ENCODE assay signal across 7 cellular contexts in the genomic region with DNA sequence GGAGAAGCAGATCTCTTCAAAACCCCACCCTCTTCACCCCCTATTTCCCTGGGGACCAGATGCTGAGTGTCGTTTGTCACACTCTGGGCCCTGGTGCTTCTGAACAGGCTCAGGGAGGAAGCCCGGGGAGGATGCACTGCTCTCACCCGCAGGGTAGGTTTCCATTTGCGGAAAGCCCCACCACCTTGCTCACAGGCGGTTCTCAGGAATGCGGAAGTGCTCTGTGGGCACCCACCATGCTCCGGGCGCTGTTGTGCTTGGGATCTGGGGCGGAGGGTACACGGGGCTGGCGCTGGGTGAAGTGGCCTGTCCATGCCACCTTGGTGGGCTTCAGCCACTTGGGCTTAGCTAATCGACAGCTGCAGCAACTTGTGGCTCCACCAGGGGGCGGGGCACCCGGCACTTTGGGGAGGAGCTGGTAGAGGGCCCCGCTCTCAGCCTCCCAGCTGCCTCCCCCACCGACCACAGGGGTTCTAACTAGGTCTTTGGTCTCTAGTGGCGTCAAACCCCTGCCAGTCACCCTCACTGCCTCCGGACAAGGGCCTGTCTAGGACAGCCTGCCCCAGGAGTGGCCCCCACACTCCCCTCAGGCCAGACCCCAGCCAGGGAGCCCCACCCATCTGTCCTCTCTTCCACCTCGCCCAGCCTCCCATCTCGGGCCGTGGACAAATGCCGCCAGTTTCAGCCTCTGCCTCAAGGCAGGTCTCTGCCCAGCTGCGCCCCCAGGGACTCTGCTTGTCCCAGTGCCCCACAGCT. TPM values are rescaled to one million over a fixed set of nuclear protein-coding genes. Genes with fewer than 3 reads are reported as not detected.
DNase-seq lines count a peak whose midpoint lies in the region; ATAC-seq and TF ChIP-seq lines count a peak whose summit lies in the region.

No MANE protein-coding gene starts in this region.

- TF ChIP-seq CTCF in HFFc6 (IDR thresholded peaks at IDR 0.05): peak; percentile 84

- H3K36me3 Mint-ChIP-seq in HFFc6 (ENCODE audit: low read depth): no peaks in the 10 kb centered on the region
- H3K36me3 Mint-ChIP-seq in activated CD4-positive, alpha-beta T cell treated with anti-CD3 and anti-CD28 coated beads, Interleukin-2, amount 10 ng/mL, durations not matched to agents 24 days and 14 days (ENCODE audit: low read depth): peaks cover 28% of the 10 kb centered on the region

- H3K9ac ChIP-seq in duodenal mucosa (ENCODE audit: low read depth in 1 of 2, low read length in 2 of 2) (peak overlapping the region; percentile 74 to 78), mucosa of stomach (ENCODE audit: low read length) (peak overlapping the region; percentile 75)

- DNase-seq in HFFc6: peak; percentile 9
- peak; percentile 18 for DNase-seq in NCI-H1092 (lab: John Stamatoyannopoulos, UW)
- DNase-seq in activated CD4-positive, alpha-beta T cell treated with anti-CD3 and anti-CD28 coated beads, Interleukin-2, amount 10 ng/mL, durations not matched to agents 24 days and 14 days: peak; percentile 96
- peak; percentile 67 for DNase-seq in stimulated activated CD8-positive, alpha-beta memory T cell treated with anti-CD3 and anti-CD28 coated beads, Interleukin-7, amount 100 ng/mL, for 24 hours (ENCODE audit: low read depth)

- H3K9me3 Mint-ChIP-seq in HFFc6: no peaks in the 10 kb centered on the region
- no peaks in the 10 kb centered on the region for H3K9me3 Mint-ChIP-seq in activated CD4-positive, alpha-beta T cell treated with anti-CD3 and anti-CD28 coated beads, Interleukin-2, amount 10 ng/mL, durations not matched to agents 24 days and 14 days

- intact Hi-C loops in activated CD4-positive, alpha-beta T cell treated with anti-CD3 and anti-CD28 coated beads, Interleukin-2, amount 10 ng/mL, durations not matched to agents 24 days and 14 days (cut with micrococcal nuclease): loop anchor here (1.0 kb wide), 2 partner anchors 8 to 16 kb away; a partner anchor contains a TSS

- H3K9me3 ChIP-seq in duodenal mucosa (ENCODE audit: control insufficient read depth in 1 of 2, low read length in 2 of 2) (no peaks in the 10 kb centered on the region), mucosa of stomach (ENCODE audit: control insufficient read depth, low read length) (no peaks in the 10 kb centered on the region)

- peak overlapping the region; percentile 79 for H3K27ac ChIP-seq in duodenal mucosa (ENCODE audit: low read depth, low read length)

- H3K36me3 ChIP-seq in duodenal mucosa (ENCODE audit: control insufficient read depth in 1 of 2, insufficient read depth in 2 of 2, low read length in 2 of 2) (peaks cover 15 to 38% of the 10 kb centered on the region in 2 donors), mucosa of stomach (ENCODE audit: control insufficient read depth, insufficient read depth, low read length) (peaks cover 9% of the 10 kb centered on the region)

- ATAC-seq in GM18498 (IDR thresholded peaks at IDR 0.05; ENCODE audit: unreplicated experiment): peak; percentile 81

- H3K4me1 ChIP-seq in duodenal mucosa (ENCODE audit: control insufficient read depth in 1 of 2, insufficient read depth in 2 of 2, low read length in 2 of 2): peaks cover 24% of the 10 kb centered on the region in 2 donors
- H3K4me1 ChIP-seq in mucosa of stomach (ENCODE audit: control insufficient read depth, insufficient read depth, low read length): peaks cover 21% of the 10 kb centered on the region

- H3K4me3 Mint-ChIP-seq in HFFc6: no peak overlapping the region
- H3K4me3 Mint-ChIP-seq in activated CD4-positive, alpha-beta T cell treated with anti-CD3 and anti-CD28 coated beads, Interleukin-2, amount 10 ng/mL, durations not matched to agents 24 days and 14 days: peak overlapping the region; percentile 84

- H3K27ac Mint-ChIP-seq in HFFc6: no peak overlapping the region; the same call in 1 of the 2 replicates
- peak overlapping the region; percentile 99 for H3K27ac Mint-ChIP-seq in activated CD4-positive, alpha-beta T cell treated with anti-CD3 and anti-CD28 coated beads, Interleukin-2, amount 10 ng/mL, durations not matched to agents 24 days and 14 days

- H3K4me3 ChIP-seq in duodenal mucosa (ENCODE audit: low read depth in 1 of 2, low read length in 2 of 2) (peak overlapping the region; percentile 58 to 70), mucosa of stomach (ENCODE audit: low read length) (peak overlapping the region; percentile 31)

- H3K4me1 Mint-ChIP-seq in HFFc6 (ENCODE audit: low read depth): no peaks in the 10 kb centered on the region
- H3K4me1 Mint-ChIP-seq in activated CD4-positive, alpha-beta T cell treated with anti-CD3 and anti-CD28 coated beads, Interleukin-2, amount 10 ng/mL, durations not matched to agents 24 days and 14 days: peaks cover 16% of the 10 kb centered on the region

- H3K27me3 ChIP-seq in duodenal mucosa (ENCODE audit: control insufficient read depth in 1 of 2, insufficient read depth in 2 of 2, low read length in 2 of 2) (peaks cover 0 to 8% of the 10 kb centered on the region in 2 donors), mucosa of stomach (ENCODE audit: control insufficient read depth, insufficient read depth, low read length) (peaks cover 18% of the 10 kb centered on the region)

- peaks cover 15% of the 10 kb centered on the region for H3K27me3 Mint-ChIP-seq in HFFc6 (ENCODE audit: insufficient read depth)
- H3K27me3 Mint-ChIP-seq in activated CD4-positive, alpha-beta T cell treated with anti-CD3 and anti-CD28 coated beads, Interleukin-2, amount 10 ng/mL, durations not matched to agents 24 days and 14 days: no peaks in the 10 kb centered on the region

RNA-seq across cellular contexts. Expression of a gene that starts 7.4 kb away (rescaled TPM):
- 100 to 1,000 TPM; 130 to 150 (median 135) TPM for total RNA-seq in HFFc6 (2021; fragmentation: NEBNext Ultra II Directional; extraction: Animal tissue kit (Norgen Biotek cat#: 25700))
- 304 and 321 TPM in 2 replicates for total RNA-seq in activated CD4-positive, alpha-beta T cell treated with anti-CD3 and anti-CD28 coated beads, Interleukin-2, amount 10 ng/mL, durations not matched to agents 24 days and 14 days

RNA-seq across cellular contexts. Expression of a gene that starts 15.6 kb away (rescaled TPM):
- total RNA-seq in HFFc6 (2021; fragmentation: NEBNext Ultra II Directional; extraction: Animal tissue kit (Norgen Biotek cat#: 25700)): 1 to 10 TPM; 2.0 to 3.0 (median 2.6) TPM
- total RNA-seq in activated CD4-positive, alpha-beta T cell treated with anti-CD3 and anti-CD28 coated beads, Interleukin-2, amount 10 ng/mL, durations not matched to agents 24 days and 14 days: 22.2 and 22.6 TPM in 2 replicates

RNA-seq across cellular contexts. Expression of a gene that starts 25.4 kb away (rescaled TPM):
- not detected for total RNA-seq in HFFc6 (2021; fragmentation: NEBNext Ultra II Directional; extraction: Animal tissue kit (Norgen Biotek cat#: 25700))
- not detected in 2 replicates for total RNA-seq in activated CD4-positive, alpha-beta T cell treated with anti-CD3 and anti-CD28 coated beads, Interleukin-2, amount 10 ng/mL, durations not matched to agents 24 days and 14 days

RNA-seq across cellular contexts. Expression of a gene that starts 30.5 kb away (rescaled TPM):
- 100 to 1,000 TPM; 497 to 569 (median 512) TPM for total RNA-seq in HFFc6 (2021; fragmentation: NEBNext Ultra II Directional; extraction: Animal tissue kit (Norgen Biotek cat#: 25700))
- 305 and 312 TPM in 2 replicates for total RNA-seq in activated CD4-positive, alpha-beta T cell treated with anti-CD3 and anti-CD28 coated beads, Interleukin-2, amount 10 ng/mL, durations not matched to agents 24 days and 14 days

RNA-seq across cellular contexts. Expression of a gene that starts 36.4 kb away (rescaled TPM):
- total RNA-seq in HFFc6 (2021; fragmentation: NEBNext Ultra II Directional; extraction: Animal tissue kit (Norgen Biotek cat#: 25700)): not detected
- 0.14 TPM in 1 of 2 replicates, not detected in the other for total RNA-seq in activated CD4-positive, alpha-beta T cell treated with anti-CD3 and anti-CD28 coated beads, Interleukin-2, amount 10 ng/mL, durations not matched to agents 24 days and 14 days

Comparison
In these comparisons a context has a peak if more than half of its experiments do, and no peak if none do; other contexts are left out.
1. Peak in every context shown above with its lines: DNase-seq, ATAC-seq, H3K4me3 ChIP-seq and H3K27ac ChIP-seq.
2. DNase-seq: peak in every context shown above with its lines; median percentile 96 in activated CD4-positive, alpha-beta T cell treated with anti-CD3 and anti-CD28 coated beads, Interleukin-2, amount 10 ng/mL, durations not matched to agents 24 days and 14 days; 67 in stimulated activated CD8-positive, alpha-beta memory T cell treated with anti-CD3 and anti-CD28 coated beads, Interleukin-7, amount 100 ng/mL, for 24 hours; 18 in NCI-H1092; 9 in HFFc6.